1 cellular context compared by ENCODE assay signal in genomic region chr16:12348733-12349704, GRCh38.
TF ChIP-seq lines count a peak whose summit lies in the region.

No MANE protein-coding gene starts in this region.

TF ChIP-seq in HepG2, 621 proteins besides CTCF, POLR2A, EP300 and RAD21 (continues in another document):
- TF ChIP-seq ZNF382 (CRISPR knock-in tag; IDR thresholded peaks at IDR 0.05; ENCODE audit: borderline replicate concordance): no peak
- no peak for TF ChIP-seq ONECUT2 (CRISPR knock-in tag; IDR thresholded peaks at IDR 0.05)
- TF ChIP-seq ZNF878 (CRISPR knock-in tag; IDR thresholded peaks at IDR 0.05): peak; percentile 45; the same call in 1 of the 2 replicates
- TF ChIP-seq ZNF572 (CRISPR knock-in tag; IDR thresholded peaks at IDR 0.05): 0 out of 2 replicates have a peak, but pooled peaks have one; percentile 22
- TF ChIP-seq MAFK (conservative IDR thresholded peaks at IDR 0.05 in 1 of 2, IDR thresholded peaks at IDR 0.05 in 1 of 2; ENCODE audit: low read length in 2 of 2): peak; percentile 76 to 79
- no peak for TF ChIP-seq SOX6 (IDR thresholded peaks at IDR 0.05)
- no peak; the same call in 1 of the 2 replicates for TF ChIP-seq SOX6 (CRISPR knock-in tag; IDR thresholded peaks at IDR 0.05)
- TF ChIP-seq ZNF318 (CRISPR knock-in tag; IDR thresholded peaks at IDR 0.05): no peak
- TF ChIP-seq KLF11 (CRISPR knock-in tag; IDR thresholded peaks at IDR 0.05): no peak
- no peak for TF ChIP-seq ZBTB8A (CRISPR knock-in tag; IDR thresholded peaks at IDR 0.05; ENCODE audit: borderline replicate concordance, low read depth)
- TF ChIP-seq MBNL3 (CRISPR knock-in tag; conservative IDR thresholded peaks at IDR 0.05): no peak
- peak; percentile 28; the same call in 1 of the 2 replicates for TF ChIP-seq ZNF687 (CRISPR knock-in tag; IDR thresholded peaks at IDR 0.05)
- no peak for TF ChIP-seq ZFP36 (IDR thresholded peaks at IDR 0.05; ENCODE audit: borderline replicate concordance, low read depth, low read length, partially characterized antibody)
- no peak for TF ChIP-seq TBL1XR1 (IDR thresholded peaks at IDR 0.05; ENCODE audit: borderline replicate concordance, low read length, partially characterized antibody)
- TF ChIP-seq, protein P1, sequence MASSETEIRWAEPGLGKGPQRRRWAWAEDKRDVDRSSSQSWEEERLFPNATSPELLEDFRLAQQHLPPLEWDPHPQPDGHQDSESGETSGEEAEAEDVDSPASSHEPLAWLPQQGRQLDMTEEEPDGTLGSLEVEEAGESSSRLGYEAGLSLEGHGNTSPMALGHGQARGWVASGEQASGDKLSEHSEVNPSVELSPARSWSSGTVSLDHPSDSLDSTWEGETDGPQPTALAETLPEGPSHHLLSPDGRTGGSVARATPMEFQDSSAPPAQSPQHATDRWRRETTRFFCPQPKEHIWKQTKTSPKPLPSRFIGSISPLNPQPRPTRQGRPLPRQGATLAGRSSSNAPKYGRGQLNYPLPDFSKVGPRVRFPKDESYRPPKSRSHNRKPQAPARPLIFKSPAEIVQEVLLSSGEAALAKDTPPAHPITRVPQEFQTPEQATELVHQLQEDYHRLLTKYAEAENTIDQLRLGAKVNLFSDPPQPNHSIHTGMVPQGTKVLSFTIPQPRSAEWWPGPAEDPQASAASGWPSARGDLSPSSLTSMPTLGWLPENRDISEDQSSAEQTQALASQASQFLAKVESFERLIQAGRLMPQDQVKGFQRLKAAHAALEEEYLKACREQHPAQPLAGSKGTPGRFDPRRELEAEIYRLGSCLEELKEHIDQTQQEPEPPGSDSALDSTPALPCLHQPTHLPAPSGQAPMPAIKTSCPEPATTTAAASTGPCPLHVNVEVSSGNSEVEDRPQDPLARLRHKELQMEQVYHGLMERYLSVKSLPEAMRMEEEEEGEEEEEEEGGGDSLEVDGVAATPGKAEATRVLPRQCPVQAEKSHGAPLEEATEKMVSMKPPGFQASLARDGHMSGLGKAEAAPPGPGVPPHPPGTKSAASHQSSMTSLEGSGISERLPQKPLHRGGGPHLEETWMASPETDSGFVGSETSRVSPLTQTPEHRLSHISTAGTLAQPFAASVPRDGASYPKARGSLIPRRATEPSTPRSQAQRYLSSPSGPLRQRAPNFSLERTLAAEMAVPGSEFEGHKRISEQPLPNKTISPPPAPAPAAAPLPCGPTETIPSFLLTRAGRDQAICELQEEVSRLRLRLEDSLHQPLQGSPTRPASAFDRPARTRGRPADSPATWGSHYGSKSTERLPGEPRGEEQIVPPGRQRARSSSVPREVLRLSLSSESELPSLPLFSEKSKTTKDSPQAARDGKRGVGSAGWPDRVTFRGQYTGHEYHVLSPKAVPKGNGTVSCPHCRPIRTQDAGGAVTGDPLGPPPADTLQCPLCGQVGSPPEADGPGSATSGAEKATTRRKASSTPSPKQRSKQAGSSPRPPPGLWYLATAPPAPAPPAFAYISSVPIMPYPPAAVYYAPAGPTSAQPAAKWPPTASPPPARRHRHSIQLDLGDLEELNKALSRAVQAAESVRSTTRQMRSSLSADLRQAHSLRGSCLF (CRISPR knock-in tag; IDR thresholded peaks at IDR 0.05; ENCODE audit: borderline replicate concordance): no peak
- no peak for TF ChIP-seq ZC3H4 (CRISPR knock-in tag; IDR thresholded peaks at IDR 0.05; ENCODE audit: borderline replicate concordance)
- no peak for TF ChIP-seq SNAI1 (CRISPR knock-in tag; IDR thresholded peaks at IDR 0.05; ENCODE audit: borderline replicate concordance)
- no peak for TF ChIP-seq SP2 (CRISPR knock-in tag; IDR thresholded peaks at IDR 0.05)
- no peak for TF ChIP-seq GABPA (IDR thresholded peaks at IDR 0.05; ENCODE audit: low read depth, low read length)
- TF ChIP-seq GABPA (CRISPR knock-in tag; IDR thresholded peaks at IDR 0.05; ENCODE audit: low read depth): 0 out of 2 replicates have a peak, but pooled peaks have one; percentile 27
- 0 out of 2 replicates have a peak, but pooled peaks have one; percentile 16 for TF ChIP-seq KLF12 (CRISPR knock-in tag; IDR thresholded peaks at IDR 0.05; ENCODE audit: borderline replicate concordance)
- 0 out of 2 replicates have a peak, but pooled peaks have one; percentile 13 for TF ChIP-seq ZBTB38 (CRISPR knock-in tag; IDR thresholded peaks at IDR 0.05)
- TF ChIP-seq ZNF501 (CRISPR knock-in tag; IDR thresholded peaks at IDR 0.05): peak; percentile 65
- TF ChIP-seq ZSCAN21 (CRISPR knock-in tag; IDR thresholded peaks at IDR 0.05; ENCODE audit: borderline replicate concordance): no peak
- peak; percentile 91 for TF ChIP-seq ZNF768 (CRISPR knock-in tag; IDR thresholded peaks at IDR 0.05)
- no peak for TF ChIP-seq PCBP1 (IDR thresholded peaks at IDR 0.05; ENCODE audit: borderline replicate concordance, low read depth, low read length)
- TF ChIP-seq SIX4 (CRISPR knock-in tag; IDR thresholded peaks at IDR 0.05): 0 out of 2 replicates have a peak, but pooled peaks have one; percentile 70
- TF ChIP-seq MTA1 (CRISPR knock-in tag; IDR thresholded peaks at IDR 0.05; ENCODE audit: borderline replicate concordance): no peak
- no peak for TF ChIP-seq THAP8 (CRISPR knock-in tag; IDR thresholded peaks at IDR 0.05; ENCODE audit: borderline replicate concordance)
- 0 out of 2 replicates have a peak, but pooled peaks have one; percentile 15 for TF ChIP-seq YEATS2 (CRISPR knock-in tag; IDR thresholded peaks at IDR 0.05; ENCODE audit: borderline replicate concordance)
- TF ChIP-seq NONO (IDR thresholded peaks at IDR 0.05): no peak
- no peak for TF ChIP-seq NONO (CRISPR knock-in tag; conservative IDR thresholded peaks at IDR 0.05)
- no peak for TF ChIP-seq AHR (CRISPR knock-in tag; IDR thresholded peaks at IDR 0.05)
- TF ChIP-seq, protein P2, sequence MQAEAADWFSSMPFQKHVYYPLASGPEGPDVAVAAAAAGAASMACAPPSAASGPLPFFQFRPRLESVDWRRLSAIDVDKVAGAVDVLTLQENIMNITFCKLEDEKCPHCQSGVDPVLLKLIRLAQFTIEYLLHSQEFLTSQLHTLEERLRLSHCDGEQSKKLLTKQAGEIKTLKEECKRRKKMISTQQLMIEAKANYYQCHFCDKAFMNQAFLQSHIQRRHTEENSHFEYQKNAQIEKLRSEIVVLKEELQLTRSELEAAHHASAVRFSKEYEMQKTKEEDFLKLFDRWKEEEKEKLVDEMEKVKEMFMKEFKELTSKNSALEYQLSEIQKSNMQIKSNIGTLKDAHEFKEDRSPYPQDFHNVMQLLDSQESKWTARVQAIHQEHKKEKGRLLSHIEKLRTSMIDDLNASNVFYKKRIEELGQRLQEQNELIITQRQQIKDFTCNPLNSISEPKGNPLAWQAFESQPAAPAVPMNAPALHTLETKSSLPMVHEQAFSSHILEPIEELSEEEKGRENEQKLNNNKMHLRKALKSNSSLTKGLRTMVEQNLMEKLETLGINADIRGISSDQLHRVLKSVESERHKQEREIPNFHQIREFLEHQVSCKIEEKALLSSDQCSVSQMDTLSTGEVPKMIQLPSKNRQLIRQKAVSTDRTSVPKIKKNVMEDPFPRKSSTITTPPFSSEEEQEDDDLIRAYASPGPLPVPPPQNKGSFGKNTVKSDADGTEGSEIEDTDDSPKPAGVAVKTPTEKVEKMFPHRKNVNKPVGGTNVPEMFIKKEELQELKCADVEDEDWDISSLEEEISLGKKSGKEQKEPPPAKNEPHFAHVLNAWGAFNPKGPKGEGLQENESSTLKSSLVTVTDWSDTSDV (CRISPR knock-in tag; IDR thresholded peaks at IDR 0.05): 0 out of 2 replicates have a peak, but pooled peaks have one; percentile 34
- TF ChIP-seq USF2 (IDR thresholded peaks at IDR 0.05; ENCODE audit: low read depth, low read length): no peak; the same call in 1 of the 2 replicates
- TF ChIP-seq USF2 (CRISPR knock-in tag; IDR thresholded peaks at IDR 0.05; ENCODE audit: borderline replicate concordance): peak; percentile 73; the same call in 1 of the 2 replicates
- peak; percentile 68 for TF ChIP-seq MAFF (IDR thresholded peaks at IDR 0.05; ENCODE audit: low read depth, low read length)
- no peak for TF ChIP-seq ELF3 (CRISPR knock-in tag; IDR thresholded peaks at IDR 0.05)
